In the genomic region with DNA sequence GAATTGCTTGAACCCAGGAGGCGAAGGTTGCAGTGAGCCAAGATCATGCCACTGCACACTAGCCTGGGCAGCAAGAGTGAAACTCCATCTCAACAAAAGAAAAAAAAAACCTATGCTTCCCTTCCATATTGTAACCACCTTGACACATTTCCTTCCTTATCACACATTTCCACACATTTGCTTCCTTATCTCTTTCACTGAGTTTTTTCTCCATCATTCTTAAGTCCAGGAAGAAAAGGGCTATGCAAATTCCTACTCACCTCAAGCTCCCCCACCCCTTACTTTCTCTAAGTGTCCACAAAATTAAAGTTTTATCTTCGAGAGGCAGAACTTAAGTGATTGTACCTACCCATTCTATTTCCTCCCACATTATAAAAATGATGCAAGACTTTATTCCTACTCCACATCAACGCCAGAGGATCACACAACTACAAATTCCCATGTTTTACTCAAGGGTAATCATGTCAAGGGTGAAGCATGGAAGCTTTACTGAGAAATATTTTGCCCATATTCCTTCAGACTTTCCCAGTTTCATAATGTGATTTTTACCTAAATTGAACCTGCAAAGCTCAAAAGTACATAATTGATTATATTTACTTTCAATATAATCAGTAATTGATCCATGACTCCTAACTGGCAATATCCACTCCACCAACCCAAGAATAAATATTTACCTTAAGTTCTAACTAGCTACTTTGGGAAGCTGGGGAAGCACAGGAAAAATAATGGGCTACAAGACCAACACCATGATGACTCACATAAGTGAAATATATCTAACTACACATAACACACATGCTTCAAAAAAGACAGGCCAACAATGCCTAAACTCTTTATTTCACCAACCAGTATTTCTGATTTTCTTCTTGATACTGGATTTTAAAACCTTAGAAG, we compare ENCODE assay signal across 16 cellular contexts.
"Had no signal": no experiment of that assay in that cellular context is flagged by ENCODE, and none has a peak within 500 bp of the region (broad histone marks: within the 10 kb centered on the region; RNA-seq: fewer than 3 reads in every experiment).

No MANE protein-coding gene starts in this region.

- DNase-seq: activated CD4-positive, alpha-beta T cell treated with anti-CD3 and anti-CD28 coated beads for 4 hours; activated effector memory CD4-positive, alpha-beta T cell treated with Interleukin-2 at 50 U/mL for 16 hours; central memory CD4-positive, alpha-beta T cell; cortex of kidney; effector CD8-positive, alpha-beta T cell; islet precursor cell; left lung; ovary; stimulated activated CD4-positive, alpha-beta T cell treated with anti-CD3 and anti-CD28 coated beads, Interleukin-12 subunit alpha, Interleukin-12 subunit beta, amount 100 ng/mL, for 4 hours; stomach; SW 1271; T-helper 9 cell; uterus had no signal

- H3K4me3 ChIP-seq: gastroesophageal sphincter, left lung, ovary, stomach, uterus had no signal

- ATAC-seq: gastroesophageal sphincter, left lung had no signal

- H3K27me3 ChIP-seq: gastroesophageal sphincter, left lung, ovary, stomach, uterus had no signal

- H3K4me1 ChIP-seq: gastroesophageal sphincter, left lung, uterus had no signal

- H3K27ac ChIP-seq: epithelial cell of prostate, gastroesophageal sphincter, left lung, ovary, stomach, uterus, VCaP had no signal

- H3K9me3 ChIP-seq: gastroesophageal sphincter, left lung, ovary, stomach, uterus had no signal

- H3K36me3 ChIP-seq: ovary, uterus had no signal
